Comparison of ENCODE assay signal across 8 cellular contexts in genomic region chr19:54102421-54103169, GRCh38. TPM values are rescaled to one million over a fixed set of nuclear protein-coding genes. Genes with fewer than 3 reads are reported as not detected.
DNase-seq lines count a peak whose midpoint lies in the region; ATAC-seq and TF ChIP-seq lines count a peak whose summit lies in the region.

NDUFA3 (plus strand) TSS chr19:54102855; CDS start chr19:54102879, 24 bp downstream.

- peaks cover 5% of the 10 kb centered on the region for H3K36me3 Mint-ChIP-seq in activated T-cell treated with anti-CD3 and anti-CD28 coated beads, Interleukin-2, amount 50 U/mL, for 4 hours (ENCODE audit: insufficient read depth)

- BruUV-seq in Panc1 (replicated peaks; lab: Mats Ljungman, UMichigan) = no TSS peak

- peaks cover 15% of the 10 kb centered on the region for H3K4me1 Mint-ChIP-seq in activated T-cell treated with anti-CD3 and anti-CD28 coated beads, Interleukin-2, amount 50 U/mL, for 4 hours (ENCODE audit: low read depth)

- peak within 1 kb of the TSS; percentile 98 for H3K4me3 Mint-ChIP-seq in activated T-cell treated with anti-CD3 and anti-CD28 coated beads, Interleukin-2, amount 50 U/mL, for 4 hours

- intact Hi-C loops in Panc1 (cut with micrococcal nuclease; ENCODE audit: unreplicated experiment) = no loop called here

- peak within 1 kb of the TSS; percentile 79 for H3K9ac ChIP-seq in mucosa of stomach (ENCODE audit: low read length)

- CTCF ChIA-PET in Panc1 (lab: Charles Lee) = no interaction called here

- no peak for TF ChIP-seq CTCF in Panc1 (IDR thresholded peaks at IDR 0.05)

- H3K27me3 ChIP-seq in Panc1 (ENCODE audit: control insufficient read depth, insufficient read depth, low read length) (no peaks in the 10 kb centered on the region), esophagus (ENCODE audit: control insufficient read depth in 1 of 2, insufficient read depth in 2 of 2, low read length in 2 of 2) (no peaks in the 10 kb centered on the region), mucosa of stomach (ENCODE audit: control insufficient read depth, insufficient read depth, low read length) (no peaks in the 10 kb centered on the region)

- ATAC-seq in GM21723 (IDR thresholded peaks at IDR 0.05; ENCODE audit: unreplicated experiment) (peak; percentile 89), Panc1 (peak; percentile 96)
- ATAC-seq in activated T-cell treated with anti-CD3 and anti-CD28 coated beads, Interleukin-2, amount 50 U/mL, for 4 hours = peak; percentile 98 to 99

- H3K4me3 ChIP-seq in Panc1 (ENCODE audit: low read depth in 2 of 2, low read length in 2 of 2) (peak within 1 kb of the TSS; percentile 56 to 96), esophagus (ENCODE audit: low read depth in 1 of 2, low read length in 2 of 2) (peak within 1 kb of the TSS; percentile 91 to 94), mucosa of stomach (ENCODE audit: low read length) (peak within 1 kb of the TSS; percentile 91)

- POLR2A ChIA-PET in Panc1 (lab: Charles Lee) = interaction anchor here (0.7 kb wide), 1 partner anchor 1323 kb away, joined by 4 read pairs; no protein-coding TSS in a partner anchor

- 2 to 3% methylated on average over 53 to 54 of the region's 54 CpGs for WGBS in esophagus, 2 donors

- H3K9me3 ChIP-seq in Panc1 (ENCODE audit: control insufficient read depth, insufficient read depth, low read depth, low read length) = no peaks in the 10 kb centered on the region
- H3K9me3 ChIP-seq in esophagus (ENCODE audit: control insufficient read depth in 2 of 2, insufficient read depth in 1 of 2, low read depth in 1 of 2, low read length in 1 of 2) = no peaks in the 10 kb centered on the region
- no peaks in the 10 kb centered on the region for H3K9me3 ChIP-seq in mucosa of stomach (ENCODE audit: control insufficient read depth, low read length)

- peaks cover 9% of the 10 kb centered on the region; the same call in 1 of the 2 replicates for H3K4me1 ChIP-seq in Panc1 (ENCODE audit: control insufficient read depth, insufficient read depth, low read length)
- no peaks in the 10 kb centered on the region for H3K4me1 ChIP-seq in esophagus (ENCODE audit: control insufficient read depth in 2 of 2, insufficient read depth in 2 of 2, low read length in 1 of 2)
- H3K4me1 ChIP-seq in mucosa of stomach (ENCODE audit: control insufficient read depth, insufficient read depth, low read length) = peaks cover 7% of the 10 kb centered on the region

- peak; percentile 99 for DNase-seq in DMS53 (lab: John Stamatoyannopoulos, UW)
- peak; percentile 98 for DNase-seq in KG1 (lab: John Stamatoyannopoulos, UW)
- DNase-seq in Panc1 (ENCODE audit: low read depth, low spot score) = peak; percentile 95
- DNase-seq in activated T-cell treated with anti-CD3 and anti-CD28 coated beads, Interleukin-2, amount 50 U/mL, for 4 hours = peak; percentile 94
- peak; percentile 94 to 95 for DNase-seq in stimulated activated CD8-positive, alpha-beta memory T cell treated with anti-CD3 and anti-CD28 coated beads, Interleukin-7, amount 100 ng/mL, for 1 hour (ENCODE audit: low read depth in 2 of 2)

- H3K9me3 Mint-ChIP-seq in activated T-cell treated with anti-CD3 and anti-CD28 coated beads, Interleukin-2, amount 50 U/mL, for 4 hours = no peaks in the 10 kb centered on the region

- H3K36me3 ChIP-seq in Panc1 (ENCODE audit: control insufficient read depth, insufficient read depth, low read length) (no peaks in the 10 kb centered on the region; the same call in 1 of the 2 replicates), esophagus (ENCODE audit: control insufficient read depth in 2 of 2, insufficient read depth in 2 of 2, low read length in 1 of 2) (peaks cover 4 to 16% of the 10 kb centered on the region in 2 donors), mucosa of stomach (ENCODE audit: control insufficient read depth, insufficient read depth, low read length) (no peaks in the 10 kb centered on the region)

- in situ Hi-C loops in Panc1 (cut with HindIII; ENCODE audit: low pct_unique_long_range_greater_than_20kb, low sequenced_read_pairs) = no loop called here

- peak within 1 kb of the TSS; percentile 96 for H3K27ac ChIP-seq in Panc1 (ENCODE audit: low read length)
- peak within 1 kb of the TSS in 1 of 2 donors; percentile 87 for H3K27ac ChIP-seq in esophagus (ENCODE audit: low read depth in 2 of 2, low read length in 1 of 2)

- no peaks in the 10 kb centered on the region for H3K27me3 Mint-ChIP-seq in activated T-cell treated with anti-CD3 and anti-CD28 coated beads, Interleukin-2, amount 50 U/mL, for 4 hours (ENCODE audit: low read depth)

RNA-seq across cellular contexts. Expression of gene NDUFA3, which starts in this region (rescaled TPM):
- total RNA-seq in Panc1 (2021; ENCODE audit: unreplicated experiment) = 211 TPM
- 524 TPM for polyA plus RNA-seq in Panc1 (2012; ENCODE audit: insufficient read length)
- 100 to 1,000 TPM; 118 to 170 (median 140) TPM for total RNA-seq in activated T-cell treated with anti-CD3 and anti-CD28 coated beads, Interleukin-2, amount 50 U/mL, for 4 hours
- polyA plus RNA-seq in esophagus = 100 to 1,000 TPM; 147 to 303 TPM
